In the genomic region with DNA sequence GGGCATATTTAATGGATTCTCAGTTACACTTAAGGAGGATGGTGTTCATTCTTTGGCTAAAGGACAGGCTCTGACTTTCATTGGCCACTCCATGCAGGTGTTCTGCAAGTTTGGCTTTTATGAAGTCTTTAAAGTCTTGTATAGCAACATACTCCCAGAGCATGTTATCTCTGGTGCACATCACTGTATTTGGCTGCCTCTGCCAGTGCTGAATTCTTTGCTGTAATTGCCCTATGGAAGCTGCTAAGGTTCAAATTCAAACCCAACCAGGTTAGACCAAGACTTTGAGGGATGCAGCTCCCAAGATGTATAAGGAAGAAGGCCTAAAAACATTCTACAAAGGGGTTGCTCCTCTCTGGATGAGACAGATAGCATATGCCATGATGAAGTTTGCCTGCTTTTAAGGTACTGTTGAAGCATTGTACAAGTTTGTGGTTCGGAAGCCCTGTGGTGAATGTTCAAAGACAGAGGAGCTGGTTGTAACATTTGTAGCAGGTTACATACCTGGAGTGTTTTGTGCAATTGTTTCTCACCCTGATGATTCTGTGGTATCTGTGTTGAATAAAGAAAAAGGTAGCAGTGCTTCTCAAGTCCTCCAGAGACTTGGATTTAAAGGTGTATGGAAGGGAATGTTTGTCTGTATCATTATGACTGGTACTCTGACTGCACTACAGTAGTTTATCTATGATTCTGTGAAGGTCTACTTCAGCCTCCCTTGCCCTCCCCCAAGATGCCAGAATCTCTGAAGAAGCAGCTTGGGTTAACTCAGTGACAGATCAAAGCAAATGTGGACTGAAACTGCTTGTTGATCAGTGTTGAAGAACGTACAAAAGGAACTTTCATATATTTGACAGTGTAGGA, we compare ENCODE assay signal across 14 cellular contexts. TPM values are rescaled to one million over a fixed set of nuclear protein-coding genes. Genes with fewer than 3 reads are reported as not detected.
DNase-seq lines count a peak whose midpoint lies in the region; ATAC-seq, FAIRE-seq and TF ChIP-seq lines count a peak whose summit lies in the region.
"Had no signal": no experiment of that assay in that cellular context is flagged by ENCODE, and none has a peak within 500 bp of the region (broad histone marks: within the 10 kb centered on the region; RNA-seq: fewer than 3 reads in every experiment).

No MANE protein-coding gene starts in this region.

- peak; percentile 48 for ATAC-seq in HG02884 (IDR thresholded peaks at IDR 0.05; ENCODE audit: unreplicated experiment)
- no peak for ATAC-seq in GM21526 (IDR thresholded peaks at IDR 0.05; ENCODE audit: low FRiP score, unreplicated experiment)
- no peak for ATAC-seq in GM19455 (IDR thresholded peaks at IDR 0.05; ENCODE audit: unreplicated experiment)
- ATAC-seq in GM18870 (IDR thresholded peaks at IDR 0.05; ENCODE audit: unreplicated experiment): no peak
- ATAC-seq: esophagus mucosa, left cardiac atrium had no signal

- H3K14ac ChIP-seq in trophoblast cell (ENCODE audit: low read length): no peak overlapping the region

- no CpG with 5 or more reads among the region's 2 CpGs for WGBS in trophoblast cell (ENCODE audit: extremely low coverage, insufficient coverage, insufficient read length)

- no peak for TF ChIP-seq CTCF in VCaP (conservative IDR thresholded peaks at IDR 0.05)

- no peak overlapping the region for H2AK5ac ChIP-seq in trophoblast cell (ENCODE audit: low read length)

- no peaks in the 10 kb centered on the region for H3K79me1 ChIP-seq in trophoblast cell (ENCODE audit: low read length)

- no peak overlapping the region for H3K4ac ChIP-seq in trophoblast cell (ENCODE audit: low read depth, low read length)

- no peak overlapping the region for H3K4me3 ChIP-seq in trophoblast cell (ENCODE audit: low read depth, low read length)

- H3K4me1 ChIP-seq in trophoblast cell (ENCODE audit: control insufficient read depth in 1 of 2, insufficient read depth in 2 of 2, low read length in 2 of 2): peaks cover 0 to 4% of the 10 kb centered on the region in 2 experiments

- FAIRE-seq in GM19239 (lab: Jason Lieb, UNC): peak; percentile 91

- no peaks in the 10 kb centered on the region for H3K9me3 ChIP-seq in trophoblast cell (ENCODE audit: insufficient read depth, low read depth, low read length)

- no peak overlapping the region for H2BK120ac ChIP-seq in trophoblast cell (ENCODE audit: insufficient read depth, low read length, poor library complexity)

- no peak overlapping the region for H3K4me2 ChIP-seq in trophoblast cell (ENCODE audit: low read length)

- DNase-seq in GM19239 (ENCODE audit: insufficient read length, low spot score): no peak
- peak; percentile 27 to 60 for DNase-seq in trophoblast cell
- no peak for DNase-seq in HuH-7.5 (ENCODE audit: low spot score)
- DNase-seq: amygdala, GDM1, left cardiac atrium, NCI-H2171, T1000 had no signal

- H2BK12ac ChIP-seq in trophoblast cell (ENCODE audit: low read length): no peak overlapping the region

- H2BK5ac ChIP-seq in trophoblast cell (ENCODE audit: low read depth, low read length, poor library complexity): no peak overlapping the region

- H3K23ac ChIP-seq in trophoblast cell (ENCODE audit: low read length): no peak overlapping the region

- H3K36me3 ChIP-seq in trophoblast cell (ENCODE audit: control insufficient read depth in 1 of 2, insufficient read depth in 2 of 2, low read length in 2 of 2): no peaks in the 10 kb centered on the region

- H3K27me3 ChIP-seq in trophoblast cell (ENCODE audit: insufficient read depth, low read length): no peaks in the 10 kb centered on the region

- H4K8ac ChIP-seq in trophoblast cell (ENCODE audit: low read depth, low read length): no peak overlapping the region

- no peak overlapping the region for H3K18ac ChIP-seq in trophoblast cell (ENCODE audit: low read length)

- no peak overlapping the region for H4K12ac ChIP-seq in trophoblast cell (ENCODE audit: low read depth, low read length)

- no peaks in the 10 kb centered on the region for H3K79me2 ChIP-seq in trophoblast cell (ENCODE audit: control insufficient read depth, insufficient read depth, low read length, poor library complexity)

- H3K9ac ChIP-seq in trophoblast cell (ENCODE audit: low read length): no peak overlapping the region

- no peak overlapping the region for H4K91ac ChIP-seq in trophoblast cell (ENCODE audit: low read depth, low read length)

- no peak overlapping the region for H2AFZ ChIP-seq in trophoblast cell (ENCODE audit: insufficient read depth, low read length, poor library complexity)

- peak overlapping the region; percentile 57 for H3K27ac ChIP-seq in VCaP
- H3K27ac ChIP-seq in trophoblast cell (ENCODE audit: low read depth, low read length): no peak overlapping the region

RNA-seq across cellular contexts. Expression of a gene that starts 19.4 kb away (rescaled TPM):
- 6.0 and 6.2 TPM in 2 replicates for polyA plus RNA-seq in trophoblast cell (2013)

RNA-seq across cellular contexts. Expression of a gene that starts 19.7 kb away (rescaled TPM):
- 141 and 146 TPM in 2 replicates for polyA plus RNA-seq in trophoblast cell (2013)

Comparison
In these comparisons a context has a peak if more than half of its experiments do, and no peak if none do; other contexts are left out.
1. DNase-seq: peak in trophoblast cell (2 of 2); none in GM19239 (single experiment) and HuH-7.5 (single experiment).